ENCODE assay signal across 15 cellular contexts in genomic region chr18:44917184-44917864, GRCh38.
DNase-seq lines count a peak whose midpoint lies in the region; ATAC-seq, FAIRE-seq and TF ChIP-seq lines count a peak whose summit lies in the region.
"Had no signal": no experiment of that assay in that cellular context is flagged by ENCODE, and none has a peak within 500 bp of the region (broad histone marks: within the 10 kb centered on the region; RNA-seq: fewer than 3 reads in every experiment).

No MANE protein-coding gene starts in this region.

- intact Hi-C loops in HepG2 (cut with micrococcal nuclease; ENCODE audit: unreplicated experiment) (no loop called here), sigmoid colon (cut with DNase I) (no loop called here)

- POLR2A ChIA-PET in HepG2 (lab: Yijun Ruan, JAX) = no interaction called here

- H3K4me3 ChIP-seq in HepG2 (replicated peaks in 1 of 3; ENCODE audit: insufficient read depth in 1 of 3, low read depth in 2 of 3, low read length in 3 of 3) (no peak overlapping the region), sigmoid colon (no peak overlapping the region)
- H3K4me3 ChIP-seq: breast epithelium had no signal

- WGBS in HepG2 (ENCODE audit: low lambda C conversion rate) = 12% methylated on average over 5 of the region's 5 CpGs
- WGBS in sigmoid colon, 2 donors = 45 to 66% methylated on average over 5 of the region's 5 CpGs

- H3K27ac ChIP-seq in C4-2B = peak overlapping the region; percentile 7; the same call in 1 of the 2 replicates
- no peak overlapping the region for H3K27ac ChIP-seq in HepG2 (ENCODE audit: extremely low read length, insufficient read depth, low read length)
- H3K27ac ChIP-seq in sigmoid colon = peak overlapping the region; percentile 50 to 71 (median 64)
- H3K27ac ChIP-seq: VCaP had no signal

- DNase-seq in brain pericyte (ENCODE audit: low read depth, low spot score) (peak; percentile 53), HepG2 (ENCODE audit: low spot score) (no peak), sigmoid colon (no peak), erythroblast (lab: John Stamatoyannopoulos, UW) (no peak), NOMO-1 treated with dmso at 0.1 percent for 144 hours (lab: John Stamatoyannopoulos, UW; ENCODE audit: unreplicated experiment) (no peak), HCEC 1CT (no peak)
- DNase-seq: activated effector memory CD4-positive, alpha-beta T cell treated with Interleukin-2 at 50 U/mL for 16 hours; NCI-H226; stimulated activated CD4-positive, alpha-beta T cell treated with anti-CD3 and anti-CD28 coated beads, Interleukin-2, amount 100 ng/mL, for 24 hours had no signal

- no peak for TF ChIP-seq CTCF in C4-2B (conservative IDR thresholded peaks at IDR 0.05)
- TF ChIP-seq CTCF in HepG2 (CRISPR knock-in tag; IDR thresholded peaks at IDR 0.05) = no peak
- no peak for TF ChIP-seq CTCF in sigmoid colon (IDR thresholded peaks at IDR 0.05)

- H3K36me3 ChIP-seq in HepG2 (replicated peaks in 1 of 2; ENCODE audit: control insufficient read depth in 1 of 2, insufficient read depth in 2 of 2, low read length in 2 of 2) = no peaks in the 10 kb centered on the region
- H3K36me3 ChIP-seq in sigmoid colon = no peaks in the 10 kb centered on the region
- H3K36me3 ChIP-seq: breast epithelium had no signal

- no peak overlapping the region for H2AFZ ChIP-seq in HepG2 (ENCODE audit: low read length)

- BruUV-seq in HepG2 (replicated peaks; lab: Mats Ljungman, UMichigan) = no TSS peak

- no peaks in the 10 kb centered on the region for H3K27me3 ChIP-seq in HepG2 (ENCODE audit: control insufficient read depth in 1 of 2, insufficient read depth in 2 of 2, low read length in 2 of 2)
- H3K27me3 ChIP-seq in sigmoid colon = no peaks in the 10 kb centered on the region
- H3K27me3 ChIP-seq: breast epithelium had no signal

- CTCF ChIA-PET in HepG2 (lab: Yijun Ruan, JAX; ENCODE audit: low intra/inter-chr PET ratio, low total read pairs) = no interaction called here

- no peaks in the 10 kb centered on the region for H3K79me2 ChIP-seq in HepG2 (ENCODE audit: insufficient read depth, low read length)

- TF ChIP-seq POLR2A in HepG2 (IDR thresholded peaks at IDR 0.05; ENCODE audit: insufficient read depth in 1 of 2, low read depth in 2 of 2, low read length in 2 of 2) (no peak), sigmoid colon (IDR thresholded peaks at IDR 0.05) (no peak), erythroblast (IDR thresholded peaks at IDR 0.05; ENCODE audit: low read length) (no peak)

- H3K4me1 ChIP-seq in HepG2 (ENCODE audit: insufficient read depth, low read length) (peaks cover 12% of the 10 kb centered on the region), sigmoid colon (peaks cover 0 to 47% (median 34%) of the 10 kb centered on the region in 4 donors)

- TF ChIP-seq EP300 in HepG2 (IDR thresholded peaks at IDR 0.05; ENCODE audit: low read depth in 2 of 2, low read length in 2 of 2) (no peak), HepG2 (CRISPR knock-in tag; IDR thresholded peaks at IDR 0.05; ENCODE audit: borderline replicate concordance) (no peak), sigmoid colon (IDR thresholded peaks at IDR 0.05) (no peak)

- H3K9ac ChIP-seq in HepG2 (ENCODE audit: insufficient read depth, low read depth, low read length) = no peak overlapping the region

- ATAC-seq in HepG2 = peak; percentile 66
- no peak for ATAC-seq in GM18519 (IDR thresholded peaks at IDR 0.05; ENCODE audit: low FRiP score, unreplicated experiment)

- H3K9me3 ChIP-seq in HepG2 (ENCODE audit: low read length) (no peaks in the 10 kb centered on the region), sigmoid colon (no peaks in the 10 kb centered on the region)
- H3K9me3 ChIP-seq: breast epithelium had no signal

- no peak for TF ChIP-seq RAD21 in HepG2 (CRISPR knock-in tag; IDR thresholded peaks at IDR 0.05)

- in situ Hi-C loops in HepG2 (cut with HindIII; ENCODE audit: extremely low pct_ligation_motif_present, low pct_unique_long_range_greater_than_20kb) = no loop called here

- no peak for FAIRE-seq in HepG2 (lab: Jason Lieb, UNC)
- FAIRE-seq: G401.6, HTR-8/SVneo had no signal

- no peaks in the 10 kb centered on the region for H4K20me1 ChIP-seq in HepG2 (ENCODE audit: insufficient read depth, low read length)

- no peak overlapping the region for H3K4me2 ChIP-seq in HepG2 (ENCODE audit: low read depth, low read length)

TF ChIP-seq in HepG2, 621 proteins besides CTCF, POLR2A, EP300 and RAD21:
- TF ChIP-seq, protein P1, sequence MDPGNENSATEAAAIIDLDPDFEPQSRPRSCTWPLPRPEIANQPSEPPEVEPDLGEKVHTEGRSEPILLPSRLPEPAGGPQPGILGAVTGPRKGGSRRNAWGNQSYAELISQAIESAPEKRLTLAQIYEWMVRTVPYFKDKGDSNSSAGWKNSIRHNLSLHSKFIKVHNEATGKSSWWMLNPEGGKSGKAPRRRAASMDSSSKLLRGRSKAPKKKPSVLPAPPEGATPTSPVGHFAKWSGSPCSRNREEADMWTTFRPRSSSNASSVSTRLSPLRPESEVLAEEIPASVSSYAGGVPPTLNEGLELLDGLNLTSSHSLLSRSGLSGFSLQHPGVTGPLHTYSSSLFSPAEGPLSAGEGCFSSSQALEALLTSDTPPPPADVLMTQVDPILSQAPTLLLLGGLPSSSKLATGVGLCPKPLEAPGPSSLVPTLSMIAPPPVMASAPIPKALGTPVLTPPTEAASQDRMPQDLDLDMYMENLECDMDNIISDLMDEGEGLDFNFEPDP (CRISPR knock-in tag; conservative IDR thresholded peaks at IDR 0.05) = no peak
- TF ChIP-seq MXI1 (IDR thresholded peaks at IDR 0.05; ENCODE audit: borderline replicate concordance, low read depth, low read length) (no peak), U2AF1 (optimal IDR thresholded peaks at IDR 0.05; ENCODE audit: low read depth, low read length) (no peak), ZNF263 (CRISPR knock-in tag; IDR thresholded peaks at IDR 0.05) (no peak), ZNF782 (CRISPR knock-in tag; IDR thresholded peaks at IDR 0.05; ENCODE audit: borderline replicate concordance) (no peak), NFE2 (CRISPR knock-in tag; IDR thresholded peaks at IDR 0.05) (no peak), ZNF720 (CRISPR knock-in tag; IDR thresholded peaks at IDR 0.05) (no peak), SATB2 (CRISPR knock-in tag; IDR thresholded peaks at IDR 0.05) (no peak), ELF1 (CRISPR knock-in tag; IDR thresholded peaks at IDR 0.05) (no peak), NPAS2 (CRISPR knock-in tag; IDR thresholded peaks at IDR 0.05; ENCODE audit: borderline replicate concordance) (no peak), ZNF570 (CRISPR knock-in tag; IDR thresholded peaks at IDR 0.05; ENCODE audit: borderline replicate concordance) (no peak), ZNF776 (CRISPR knock-in tag; IDR thresholded peaks at IDR 0.05) (no peak), MZF1 (CRISPR knock-in tag; IDR thresholded peaks at IDR 0.05; ENCODE audit: borderline replicate concordance) (no peak), TBL1XR1 (IDR thresholded peaks at IDR 0.05; ENCODE audit: borderline replicate concordance, low read length, partially characterized antibody) (no peak), ZNF770 (CRISPR knock-in tag; IDR thresholded peaks at IDR 0.05) (no peak), ZKSCAN8 (CRISPR knock-in tag; IDR thresholded peaks at IDR 0.05; ENCODE audit: borderline replicate concordance) (no peak)
- TF ChIP-seq, protein P2, sequence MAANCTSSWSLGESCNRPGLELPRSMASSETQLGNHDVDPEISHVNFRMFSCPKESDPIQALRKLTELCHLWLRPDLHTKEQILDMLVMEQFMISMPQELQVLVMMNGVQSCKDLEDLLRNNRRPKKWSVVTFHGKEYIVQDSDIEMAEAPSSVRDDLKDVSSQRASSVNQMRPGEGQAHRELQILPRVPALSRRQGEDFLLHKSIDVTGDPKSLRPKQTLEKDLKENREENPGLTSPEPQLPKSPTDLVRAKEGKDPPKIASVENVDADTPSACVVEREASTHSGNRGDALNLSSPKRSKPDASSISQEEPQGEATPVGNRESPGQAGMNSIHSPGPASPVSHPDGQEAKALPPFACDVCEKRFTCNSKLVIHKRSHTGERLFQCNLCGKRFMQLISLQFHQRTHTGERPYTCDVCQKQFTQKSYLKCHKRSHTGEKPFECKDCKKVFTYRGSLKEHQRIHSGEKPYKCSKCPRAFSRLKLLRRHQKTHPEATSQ (CRISPR knock-in tag; IDR thresholded peaks at IDR 0.05; ENCODE audit: borderline replicate concordance) = no peak
